In the genomic region with DNA sequence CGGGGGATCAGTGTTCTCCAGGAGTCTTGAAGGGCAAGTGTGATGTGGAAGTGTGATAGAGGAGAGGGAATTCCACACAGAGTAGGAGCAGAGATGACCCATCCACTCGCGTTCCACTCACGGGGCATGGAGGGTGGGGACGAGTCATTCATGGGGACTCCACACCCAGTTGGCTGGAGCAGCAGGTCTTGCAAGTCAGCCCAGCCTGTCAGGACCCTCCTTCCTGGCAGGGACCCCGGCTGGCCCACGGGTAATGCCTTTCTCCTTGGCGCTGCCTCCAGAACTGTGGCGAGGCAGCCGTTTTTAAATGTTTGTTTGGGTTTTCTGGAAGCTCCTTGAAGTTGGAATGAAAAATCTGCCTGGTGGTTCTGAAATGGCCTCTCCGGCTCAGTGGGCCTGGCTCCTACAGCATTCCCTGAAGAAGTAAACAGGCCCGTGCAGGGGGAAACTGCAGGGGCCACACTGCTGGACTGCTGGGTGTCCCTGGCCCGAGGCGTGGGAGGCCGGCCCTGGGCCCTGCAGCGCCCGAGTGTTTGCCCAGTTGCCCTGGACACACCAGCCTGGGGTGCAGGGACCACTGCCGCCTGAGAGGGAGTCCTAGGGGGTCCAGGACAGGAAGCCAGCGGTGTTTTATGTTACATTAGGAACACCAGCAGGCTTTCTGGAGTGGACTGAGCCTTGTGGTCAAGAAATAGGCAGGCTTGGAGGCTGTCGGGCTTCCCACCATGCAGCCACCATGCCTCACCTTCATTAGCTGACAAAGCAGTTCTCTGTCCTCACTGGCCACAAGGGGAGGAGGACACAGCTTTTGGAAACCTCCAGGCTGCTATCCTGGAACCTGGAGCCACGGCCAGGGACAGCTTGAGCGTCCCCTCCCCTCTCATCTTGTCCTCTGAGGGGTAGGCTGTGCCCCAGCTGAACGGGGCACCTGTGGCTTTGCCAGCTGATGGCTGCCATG, we compare ENCODE assay signal across 15 cellular contexts.
A peak's percentile ranks its signal among the peaks of the same experiment; 100 is the strongest.
DNase-seq lines count a peak whose midpoint lies in the region; ATAC-seq, FAIRE-seq and TF ChIP-seq lines count a peak whose summit lies in the region.
"Had no signal": no experiment of that assay in that cellular context is flagged by ENCODE, and none has a peak within 500 bp of the region (broad histone marks: within the 10 kb centered on the region; RNA-seq: fewer than 3 reads in every experiment).

No MANE protein-coding gene starts in this region.

- H3K36me3 ChIP-seq in BLaER1 (no peaks in the 10 kb centered on the region), H1 (ENCODE audit: control insufficient read depth in 2 of 4, insufficient read depth in 4 of 4, low read length in 3 of 4) (no peaks in the 10 kb centered on the region), rectal smooth muscle tissue (ENCODE audit: control insufficient read depth, insufficient read depth, low read length) (no peaks in the 10 kb centered on the region), Peyer's patch (no peaks in the 10 kb centered on the region), testis (ENCODE audit: low read depth, missing control alignments) (no peaks in the 10 kb centered on the region)

- no peak overlapping the region for H2BK120ac ChIP-seq in H1 (replicated peaks; ENCODE audit: low read depth, low read length)

- TF ChIP-seq CTCF in H1 (IDR thresholded peaks at IDR 0.05; ENCODE audit: control extremely low read depth in 1 of 3, insufficient read depth in 1 of 3, low read depth in 1 of 3, low read length in 3 of 3): no peak
- no peak for TF ChIP-seq CTCF in Peyer's patch (IDR thresholded peaks at IDR 0.05)
- no peak for TF ChIP-seq CTCF in testis (IDR thresholded peaks at IDR 0.05)

- H3K23ac ChIP-seq in H1 (ENCODE audit: insufficient read length): no peak overlapping the region

- WGBS in H1 (ENCODE audit: extremely low coverage in 1 of 2, insufficient coverage in 1 of 2, insufficient read length in 1 of 2, insufficient replicate concordance in 2 of 2, low coverage in 1 of 2, low lambda C conversion rate in 2 of 2, missing lambda C conversion rate in 1 of 2), 2 experiments: 93% methylated on average over 23 of the region's 23 CpGs; no CpG with 5 or more reads in 1 of the 2 experiments
- WGBS in testis, 2 donors: 90 to 96% methylated on average over 15 to 23 of the region's 23 CpGs

- no peak overlapping the region for H3K9ac ChIP-seq in BLaER1
- no peak overlapping the region for H3K9ac ChIP-seq in H1 (replicated peaks in 1 of 4; ENCODE audit: extremely low read depth in 1 of 4, low read depth in 3 of 4, low read length in 3 of 4)
- H3K9ac ChIP-seq in rectal smooth muscle tissue (ENCODE audit: low read length): no peak overlapping the region

- no peak overlapping the region; the same call in 1 of the 2 replicates for H3K18ac ChIP-seq in H1 (ENCODE audit: extremely low read depth, low read length)

- no peak overlapping the region for H2BK20ac ChIP-seq in H1 (ENCODE audit: low read length)

- no peak overlapping the region for H2BK5ac ChIP-seq in H1 (ENCODE audit: low read depth, low read length)

- H3K4me1 ChIP-seq in BLaER1 (peaks cover 91% of the 10 kb centered on the region), H1 (replicated peaks in 1 of 4; ENCODE audit: control insufficient read depth in 3 of 4, insufficient read depth in 4 of 4, low read length in 3 of 4) (peaks cover 0 to 5% (median 0%) of the 10 kb centered on the region in 4 experiments; a peak in 4 of 7 replicates), rectal smooth muscle tissue (ENCODE audit: control insufficient read depth, insufficient read depth, low read length) (peaks cover 3% of the 10 kb centered on the region), Peyer's patch (peaks cover 0 to 13% (median 0%) of the 10 kb centered on the region in 4 donors), testis (no peaks in the 10 kb centered on the region)

- intact Hi-C loops in testis (cut with DNase I; ENCODE audit: low total_unique reads): no loop called here

- TF ChIP-seq EP300 in H1 (IDR thresholded peaks at IDR 0.05; ENCODE audit: borderline replicate concordance in 1 of 2, low read depth in 2 of 2, low read length in 2 of 2): no peak

- H3K79me2 ChIP-seq in H1 (ENCODE audit: control insufficient read depth in 1 of 2, insufficient read depth in 2 of 2, low read length in 2 of 2): no peaks in the 10 kb centered on the region

- no peak overlapping the region; the same call in 1 of the 2 replicates for H4K8ac ChIP-seq in H1 (ENCODE audit: extremely low read depth, insufficient read depth, low read length)

- H2AK5ac ChIP-seq in H1 (ENCODE audit: low read depth, low read length): no peak overlapping the region

- ATAC-seq in GM18907 (IDR thresholded peaks at IDR 0.05; ENCODE audit: unreplicated experiment): no peak

- H3K23me2 ChIP-seq in H1 (ENCODE audit: low read depth, low read length): no peaks in the 10 kb centered on the region

- H4K20me1 ChIP-seq in BLaER1 (no peaks in the 10 kb centered on the region), H1 (replicated peaks in 1 of 2; ENCODE audit: control insufficient read depth in 1 of 2, insufficient read depth in 2 of 2, low read length in 2 of 2) (no peaks in the 10 kb centered on the region)

- TF ChIP-seq POLR2A in H1 (IDR thresholded peaks at IDR 0.05; ENCODE audit: control extremely low read depth in 1 of 2, low read depth in 2 of 2, low read length in 2 of 2) (no peak), Peyer's patch (IDR thresholded peaks at IDR 0.05) (no peak), testis (IDR thresholded peaks at IDR 0.05) (no peak)

- H2AFZ ChIP-seq in H1 (ENCODE audit: low read length): no peak overlapping the region

- DNase-seq in H1 (ENCODE audit: low read depth in 1 of 2, low spot score in 2 of 2) (no peak), Peyer's patch (no peak), NCI-H2081 treated with DMSO at 0.1 percent for 48 hours (lab: John Stamatoyannopoulos, UW) (no peak), testis (no peak)
- DNase-seq: Calu3; CD4-positive, alpha-beta T cell; NCI-H1048; NCI-H146; NCI-H446 treated with DMSO at 0.1 percent for 48 hours; NCI-H774 had no signal

- H2BK15ac ChIP-seq in H1 (ENCODE audit: low read length): no peak overlapping the region

- FAIRE-seq in H1 (lab: Jason Lieb, UNC): no peak
- FAIRE-seq: RCC 7860 had no signal

- H4K91ac ChIP-seq in H1 (replicated peaks; ENCODE audit: insufficient read length, low read length): no peak overlapping the region

- no peak overlapping the region for H4K5ac ChIP-seq in H1 (ENCODE audit: insufficient read length, low read depth, low read length)

- H3K9me3 ChIP-seq in BLaER1 (no peaks in the 10 kb centered on the region), H1 (ENCODE audit: insufficient read depth in 2 of 2, low read depth in 1 of 2, low read length in 1 of 2) (no peaks in the 10 kb centered on the region), Peyer's patch (no peaks in the 10 kb centered on the region), testis (no peaks in the 10 kb centered on the region)

- no peak overlapping the region for H3K56ac ChIP-seq in H1 (replicated peaks; ENCODE audit: insufficient read length, low read depth, low read length)

- H3K79me1 ChIP-seq in H1 (ENCODE audit: low read depth, low read length): no peaks in the 10 kb centered on the region

- TF ChIP-seq RAD21 in H1 (IDR thresholded peaks at IDR 0.05 in 1 of 2, conservative IDR thresholded peaks at IDR 0.05 in 1 of 2; ENCODE audit: low read depth in 2 of 2, low read length in 2 of 2): no peak

- CTCF ChIA-PET in H1 (lab: Charles Lee; ENCODE audit: partially characterized antibody): interaction anchor here (0.6 to 2.5 kb wide), 4 partner anchors 8 to 74 kb away, joined by 3 to 6 read pairs (median 3); a partner anchor contains a TSS

- H3K4me3 ChIP-seq in BLaER1 (no peak overlapping the region), H1 (ENCODE audit: extremely low read depth in 1 of 4, insufficient read depth in 2 of 4, low read depth in 3 of 4, low read length in 4 of 4) (no peak overlapping the region), rectal smooth muscle tissue (ENCODE audit: low read length) (no peak overlapping the region), Peyer's patch (no peak overlapping the region), testis (no peak overlapping the region)

- no peak overlapping the region for H3K4ac ChIP-seq in H1 (replicated peaks; ENCODE audit: insufficient read length, low read depth, low read length)

- H3K14ac ChIP-seq in H1 (ENCODE audit: insufficient read length): no peak overlapping the region

- H3K27me3 ChIP-seq in BLaER1 (no peaks in the 10 kb centered on the region), H1 (replicated peaks in 1 of 4; ENCODE audit: control insufficient read depth in 3 of 4, extremely low read depth in 1 of 4, insufficient read depth in 3 of 4, low read length in 3 of 4) (no peaks in the 10 kb centered on the region), layer of hippocampus (ENCODE audit: control insufficient read depth, insufficient read depth, low read length) (no peaks in the 10 kb centered on the region), rectal smooth muscle tissue (ENCODE audit: control insufficient read depth, insufficient read depth, low read length) (no peaks in the 10 kb centered on the region), Peyer's patch (no peaks in the 10 kb centered on the region), testis (no peaks in the 10 kb centered on the region)

- H2BK12ac ChIP-seq in H1 (ENCODE audit: low read depth, low read length): 0 out of 2 replicates have a peak overlapping the region, but pooled peaks have one; percentile 27

- H3K4me2 ChIP-seq in BLaER1: peak overlapping the region; percentile 13; the same call in 1 of the 2 replicates
- no peak overlapping the region for H3K4me2 ChIP-seq in H1 (ENCODE audit: insufficient read depth in 1 of 2, low read depth in 2 of 2, low read length in 2 of 2)

- POLR2A ChIA-PET in H1 (lab: Charles Lee; ENCODE audit: partially characterized antibody): interaction anchor here (0.6 to 0.8 kb wide), 2 partner anchors 9 to 94 kb away, joined by 3 to 4 read pairs; no protein-coding TSS in a partner anchor

- H3K27ac ChIP-seq in BLaER1 (peak overlapping the region; percentile 46; the same call in 1 of the 2 replicates), H1 (ENCODE audit: low read depth, low read length) (no peak overlapping the region), layer of hippocampus (ENCODE audit: low read depth, low read length) (peak overlapping the region; percentile 16), rectal smooth muscle tissue (ENCODE audit: low read depth, low read length) (peak overlapping the region; percentile 21), Peyer's patch (no peak overlapping the region), testis (no peak overlapping the region)

TF ChIP-seq in H1, 55 proteins besides CTCF, POLR2A, EP300 and RAD21 (continues in another document):
- TF ChIP-seq RNF2 (IDR thresholded peaks at IDR 0.05; ENCODE audit: borderline replicate concordance, low read depth, low read length, missing control alignments, poor library complexity, severe bottlenecking) (no peak), POU5F1 (IDR thresholded peaks at IDR 0.05; ENCODE audit: low read depth, low read length) (no peak), GABPA (IDR thresholded peaks at IDR 0.05; ENCODE audit: borderline replicate concordance, insufficient read depth, low read length) (no peak), EGR1 (IDR thresholded peaks at IDR 0.05; ENCODE audit: borderline replicate concordance, low read depth, low read length) (no peak)
- TF ChIP-seq, protein P1, sequence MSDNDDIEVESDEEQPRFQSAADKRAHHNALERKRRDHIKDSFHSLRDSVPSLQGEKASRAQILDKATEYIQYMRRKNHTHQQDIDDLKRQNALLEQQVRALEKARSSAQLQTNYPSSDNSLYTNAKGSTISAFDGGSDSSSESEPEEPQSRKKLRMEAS (IDR thresholded peaks at IDR 0.05): no peak

Comparison
In these comparisons a context has a peak if more than half of its experiments do, and no peak if none do; other contexts are left out.
1. H3K27ac ChIP-seq: peak in BLaER1 (single experiment), layer of hippocampus (single experiment) and rectal smooth muscle tissue (single experiment); none in H1 (single experiment), Peyer's patch (0 of 4) and testis (0 of 2).